Comparison of ENCODE assay signal across 1 cellular context in the genomic region with DNA sequence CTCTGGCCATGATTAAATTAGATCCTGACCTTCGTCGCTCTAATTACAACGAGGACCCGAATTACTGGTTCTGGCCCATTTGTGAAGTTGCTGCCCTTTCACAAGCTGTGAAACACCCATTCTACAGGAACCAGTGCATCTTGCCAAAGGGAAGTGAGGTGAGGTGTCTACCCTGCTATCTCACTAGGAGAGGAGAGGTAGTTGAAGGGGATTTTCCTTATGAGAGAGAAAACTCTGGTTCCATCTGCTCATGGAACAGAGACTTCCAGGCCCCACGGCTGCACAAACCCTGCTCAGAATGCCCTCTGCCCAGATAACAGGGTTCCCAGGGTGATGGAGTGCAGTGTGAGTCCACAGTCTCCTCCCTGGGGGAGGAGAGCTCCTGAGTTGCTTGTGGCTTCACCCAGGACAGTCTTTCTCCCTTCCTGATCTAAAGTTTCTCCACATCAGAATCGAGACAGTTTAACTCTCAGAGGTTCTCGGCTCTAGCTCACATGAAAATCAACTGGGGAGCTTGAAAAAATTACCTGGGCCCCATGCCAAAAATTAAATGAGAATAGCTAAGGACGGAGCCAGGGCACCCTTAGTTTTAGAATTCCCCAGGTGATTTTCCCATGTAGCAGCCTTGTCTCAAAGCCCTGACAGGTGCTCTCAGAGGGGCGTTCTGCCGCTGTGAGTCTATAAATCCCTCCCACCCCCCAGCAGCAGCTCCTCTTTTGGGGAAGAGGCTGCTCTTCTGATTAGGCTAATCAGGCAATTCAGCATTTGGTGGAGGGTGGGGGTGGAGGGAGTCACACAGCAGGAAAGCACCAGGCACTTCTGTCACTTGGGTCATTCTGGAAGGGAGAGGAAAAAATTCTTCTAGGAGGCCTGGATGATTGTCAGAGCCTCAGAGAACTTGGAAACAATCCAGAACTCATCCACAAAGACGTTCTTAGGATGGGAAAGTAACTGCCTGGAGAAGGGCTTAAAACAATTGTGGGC.
TF ChIP-seq lines count a peak whose summit lies in the region.

No MANE protein-coding gene starts in this region.

TF ChIP-seq in GM12878, 131 proteins besides CTCF, POLR2A, EP300 and RAD21 (continued from another document):
- TF ChIP-seq ESRRA (IDR thresholded peaks at IDR 0.05; ENCODE audit: low read length) (no peak), SMARCA5 (IDR thresholded peaks at IDR 0.05) (0 out of 2 replicates have a peak, but pooled peaks have one; percentile 40), TARDBP (IDR thresholded peaks at IDR 0.05; ENCODE audit: borderline replicate concordance) (no peak), GATAD2B (conservative IDR thresholded peaks at IDR 0.05; ENCODE audit: low read depth) (no peak), BCL11A (IDR thresholded peaks at IDR 0.05; ENCODE audit: low read depth, low read length) (no peak), SRF (IDR thresholded peaks at IDR 0.05; ENCODE audit: low read depth in 2 of 2, low read length in 2 of 2) (0 out of 4 replicates have a peak, but pooled peaks of 1 of the 2 experiments have one; percentile 36), CREM (IDR thresholded peaks at IDR 0.05; ENCODE audit: low read depth) (no peak), POLR2AphosphoS5 (IDR thresholded peaks at IDR 0.05; ENCODE audit: low read length) (peak; percentile 22; the same call in 1 of the 2 replicates), RB1 (IDR thresholded peaks at IDR 0.05; ENCODE audit: borderline replicate concordance) (no peak), PAX8 (IDR thresholded peaks at IDR 0.05) (no peak), ZNF384 (IDR thresholded peaks at IDR 0.05; ENCODE audit: borderline replicate concordance, low read depth, low read length) (no peak), TCF12 (IDR thresholded peaks at IDR 0.05; ENCODE audit: low read depth, low read length) (no peak), SIX5 (IDR thresholded peaks at IDR 0.05; ENCODE audit: low read depth, low read length, severe bottlenecking) (no peak), MEF2B (IDR thresholded peaks at IDR 0.05; ENCODE audit: partially characterized antibody, poor library complexity, severe bottlenecking) (peak; percentile 72), NBN (IDR thresholded peaks at IDR 0.05) (no peak), HDAC2 (IDR thresholded peaks at IDR 0.05) (no peak), POU2F2 (IDR thresholded peaks at IDR 0.05; ENCODE audit: borderline replicate concordance, low read depth, low read length) (no peak), ASH2L (IDR thresholded peaks at IDR 0.05; ENCODE audit: borderline replicate concordance, low read depth) (no peak), MYB (IDR thresholded peaks at IDR 0.05; ENCODE audit: borderline replicate concordance, low read depth, low read length) (no peak), NFIC (IDR thresholded peaks at IDR 0.05; ENCODE audit: low read depth, low read length) (no peak), NR2C2 (IDR thresholded peaks at IDR 0.05; ENCODE audit: borderline replicate concordance, control insufficient read depth, insufficient read length, low read depth) (no peak), FOXK2 (IDR thresholded peaks at IDR 0.05) (no peak), BMI1 (IDR thresholded peaks at IDR 0.05; ENCODE audit: borderline replicate concordance) (no peak), CBX3 (IDR thresholded peaks at IDR 0.05; ENCODE audit: borderline replicate concordance, low read depth) (no peak), SUZ12 (IDR thresholded peaks at IDR 0.05; ENCODE audit: unreplicated experiment) (no peak), ZNF207 (IDR thresholded peaks at IDR 0.05; ENCODE audit: borderline replicate concordance) (no peak), TCF3 (IDR thresholded peaks at IDR 0.05; ENCODE audit: borderline replicate concordance, insufficient read depth, low read depth, low read length) (no peak), NFYA (IDR thresholded peaks at IDR 0.05; ENCODE audit: borderline replicate concordance, low read depth, low read length) (no peak), MTA2 (IDR thresholded peaks at IDR 0.05; ENCODE audit: low read depth) (peak; percentile 34; the same call in 1 of the 2 replicates), EGR1 (IDR thresholded peaks at IDR 0.05; ENCODE audit: borderline replicate concordance in 1 of 2, low read depth in 2 of 2, low read length in 2 of 2) (no peak), NFXL1 (IDR thresholded peaks at IDR 0.05; ENCODE audit: borderline replicate concordance) (no peak), PAX5 (IDR thresholded peaks at IDR 0.05; ENCODE audit: borderline replicate concordance, low read depth, low read length) (no peak), DPF2 (IDR thresholded peaks at IDR 0.05) (0 out of 2 replicates have a peak, but pooled peaks have one; percentile 2), CBX5 (IDR thresholded peaks at IDR 0.05; ENCODE audit: low read depth) (no peak), ZNF274 (IDR thresholded peaks at IDR 0.05; ENCODE audit: insufficient read depth, insufficient read length) (no peak), SREBF1 (IDR thresholded peaks at IDR 0.05; ENCODE audit: low read length) (no peak), NRF1 (conservative IDR thresholded peaks at IDR 0.05; ENCODE audit: low read depth, low read length) (no peak), ATF7 (IDR thresholded peaks at IDR 0.05; ENCODE audit: low read depth) (no peak), YY1 (IDR thresholded peaks at IDR 0.05; ENCODE audit: low read depth, low read length) (no peak), SMC3 (IDR thresholded peaks at IDR 0.05; ENCODE audit: borderline replicate concordance, low read length) (no peak), STAT1 (conservative IDR thresholded peaks at IDR 0.05) (no peak)
- TF ChIP-seq, protein P1, sequence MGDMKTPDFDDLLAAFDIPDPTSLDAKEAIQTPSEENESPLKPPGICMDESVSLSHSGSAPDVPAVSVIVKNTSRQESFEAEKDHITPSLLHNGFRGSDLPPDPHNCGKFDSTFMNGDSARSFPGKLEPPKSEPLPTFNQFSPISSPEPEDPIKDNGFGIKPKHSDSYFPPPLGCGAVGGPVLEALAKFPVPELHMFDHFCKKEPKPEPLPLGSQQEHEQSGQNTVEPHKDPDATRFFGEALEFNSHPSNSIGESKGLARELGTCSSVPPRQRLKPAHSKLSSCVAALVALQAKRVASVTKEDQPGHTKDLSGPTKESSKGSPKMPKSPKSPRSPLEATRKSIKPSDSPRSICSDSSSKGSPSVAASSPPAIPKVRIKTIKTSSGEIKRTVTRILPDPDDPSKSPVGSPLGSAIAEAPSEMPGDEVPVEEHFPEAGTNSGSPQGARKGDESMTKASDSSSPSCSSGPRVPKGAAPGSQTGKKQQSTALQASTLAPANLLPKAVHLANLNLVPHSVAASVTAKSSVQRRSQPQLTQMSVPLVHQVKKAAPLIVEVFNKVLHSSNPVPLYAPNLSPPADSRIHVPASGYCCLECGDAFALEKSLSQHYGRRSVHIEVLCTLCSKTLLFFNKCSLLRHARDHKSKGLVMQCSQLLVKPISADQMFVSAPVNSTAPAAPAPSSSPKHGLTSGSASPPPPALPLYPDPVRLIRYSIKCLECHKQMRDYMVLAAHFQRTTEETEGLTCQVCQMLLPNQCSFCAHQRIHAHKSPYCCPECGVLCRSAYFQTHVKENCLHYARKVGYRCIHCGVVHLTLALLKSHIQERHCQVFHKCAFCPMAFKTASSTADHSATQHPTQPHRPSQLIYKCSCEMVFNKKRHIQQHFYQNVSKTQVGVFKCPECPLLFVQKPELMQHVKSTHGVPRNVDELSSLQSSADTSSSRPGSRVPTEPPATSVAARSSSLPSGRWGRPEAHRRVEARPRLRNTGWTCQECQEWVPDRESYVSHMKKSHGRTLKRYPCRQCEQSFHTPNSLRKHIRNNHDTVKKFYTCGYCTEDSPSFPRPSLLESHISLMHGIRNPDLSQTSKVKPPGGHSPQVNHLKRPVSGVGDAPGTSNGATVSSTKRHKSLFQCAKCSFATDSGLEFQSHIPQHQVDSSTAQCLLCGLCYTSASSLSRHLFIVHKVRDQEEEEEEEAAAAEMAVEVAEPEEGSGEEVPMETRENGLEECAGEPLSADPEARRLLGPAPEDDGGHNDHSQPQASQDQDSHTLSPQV (IDR thresholded peaks at IDR 0.05): no peak
- TF ChIP-seq, protein P2, sequence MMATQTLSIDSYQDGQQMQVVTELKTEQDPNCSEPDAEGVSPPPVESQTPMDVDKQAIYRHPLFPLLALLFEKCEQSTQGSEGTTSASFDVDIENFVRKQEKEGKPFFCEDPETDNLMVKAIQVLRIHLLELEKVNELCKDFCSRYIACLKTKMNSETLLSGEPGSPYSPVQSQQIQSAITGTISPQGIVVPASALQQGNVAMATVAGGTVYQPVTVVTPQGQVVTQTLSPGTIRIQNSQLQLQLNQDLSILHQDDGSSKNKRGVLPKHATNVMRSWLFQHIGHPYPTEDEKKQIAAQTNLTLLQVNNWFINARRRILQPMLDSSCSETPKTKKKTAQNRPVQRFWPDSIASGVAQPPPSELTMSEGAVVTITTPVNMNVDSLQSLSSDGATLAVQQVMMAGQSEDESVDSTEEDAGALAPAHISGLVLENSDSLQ (IDR thresholded peaks at IDR 0.05): 0 out of 2 replicates have a peak, but pooled peaks have one; percentile 20
- TF ChIP-seq, protein P3, sequence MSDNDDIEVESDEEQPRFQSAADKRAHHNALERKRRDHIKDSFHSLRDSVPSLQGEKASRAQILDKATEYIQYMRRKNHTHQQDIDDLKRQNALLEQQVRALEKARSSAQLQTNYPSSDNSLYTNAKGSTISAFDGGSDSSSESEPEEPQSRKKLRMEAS (IDR thresholded peaks at IDR 0.05; ENCODE audit: low read depth, low read length): no peak
- TF ChIP-seq, protein P4, sequence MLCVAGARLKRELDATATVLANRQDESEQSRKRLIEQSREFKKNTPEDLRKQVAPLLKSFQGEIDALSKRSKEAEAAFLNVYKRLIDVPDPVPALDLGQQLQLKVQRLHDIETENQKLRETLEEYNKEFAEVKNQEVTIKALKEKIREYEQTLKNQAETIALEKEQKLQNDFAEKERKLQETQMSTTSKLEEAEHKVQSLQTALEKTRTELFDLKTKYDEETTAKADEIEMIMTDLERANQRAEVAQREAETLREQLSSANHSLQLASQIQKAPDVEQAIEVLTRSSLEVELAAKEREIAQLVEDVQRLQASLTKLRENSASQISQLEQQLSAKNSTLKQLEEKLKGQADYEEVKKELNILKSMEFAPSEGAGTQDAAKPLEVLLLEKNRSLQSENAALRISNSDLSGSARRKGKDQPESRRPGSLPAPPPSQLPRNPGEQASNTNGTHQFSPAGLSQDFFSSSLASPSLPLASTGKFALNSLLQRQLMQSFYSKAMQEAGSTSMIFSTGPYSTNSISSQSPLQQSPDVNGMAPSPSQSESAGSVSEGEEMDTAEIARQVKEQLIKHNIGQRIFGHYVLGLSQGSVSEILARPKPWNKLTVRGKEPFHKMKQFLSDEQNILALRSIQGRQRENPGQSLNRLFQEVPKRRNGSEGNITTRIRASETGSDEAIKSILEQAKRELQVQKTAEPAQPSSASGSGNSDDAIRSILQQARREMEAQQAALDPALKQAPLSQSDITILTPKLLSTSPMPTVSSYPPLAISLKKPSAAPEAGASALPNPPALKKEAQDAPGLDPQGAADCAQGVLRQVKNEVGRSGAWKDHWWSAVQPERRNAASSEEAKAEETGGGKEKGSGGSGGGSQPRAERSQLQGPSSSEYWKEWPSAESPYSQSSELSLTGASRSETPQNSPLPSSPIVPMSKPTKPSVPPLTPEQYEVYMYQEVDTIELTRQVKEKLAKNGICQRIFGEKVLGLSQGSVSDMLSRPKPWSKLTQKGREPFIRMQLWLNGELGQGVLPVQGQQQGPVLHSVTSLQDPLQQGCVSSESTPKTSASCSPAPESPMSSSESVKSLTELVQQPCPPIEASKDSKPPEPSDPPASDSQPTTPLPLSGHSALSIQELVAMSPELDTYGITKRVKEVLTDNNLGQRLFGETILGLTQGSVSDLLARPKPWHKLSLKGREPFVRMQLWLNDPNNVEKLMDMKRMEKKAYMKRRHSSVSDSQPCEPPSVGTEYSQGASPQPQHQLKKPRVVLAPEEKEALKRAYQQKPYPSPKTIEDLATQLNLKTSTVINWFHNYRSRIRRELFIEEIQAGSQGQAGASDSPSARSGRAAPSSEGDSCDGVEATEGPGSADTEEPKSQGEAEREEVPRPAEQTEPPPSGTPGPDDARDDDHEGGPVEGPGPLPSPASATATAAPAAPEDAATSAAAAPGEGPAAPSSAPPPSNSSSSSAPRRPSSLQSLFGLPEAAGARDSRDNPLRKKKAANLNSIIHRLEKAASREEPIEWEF (IDR thresholded peaks at IDR 0.05; ENCODE audit: insufficient replicate concordance, low read depth, low read length): no peak
- TF ChIP-seq, protein P5, sequence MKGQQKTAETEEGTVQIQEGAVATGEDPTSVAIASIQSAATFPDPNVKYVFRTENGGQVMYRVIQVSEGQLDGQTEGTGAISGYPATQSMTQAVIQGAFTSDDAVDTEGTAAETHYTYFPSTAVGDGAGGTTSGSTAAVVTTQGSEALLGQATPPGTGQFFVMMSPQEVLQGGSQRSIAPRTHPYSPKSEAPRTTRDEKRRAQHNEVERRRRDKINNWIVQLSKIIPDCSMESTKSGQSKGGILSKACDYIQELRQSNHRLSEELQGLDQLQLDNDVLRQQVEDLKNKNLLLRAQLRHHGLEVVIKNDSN (IDR thresholded peaks at IDR 0.05; ENCODE audit: borderline replicate concordance, extremely low read length, insufficient read depth, low read depth, low read length): no peak
- TF ChIP-seq, protein P6, sequence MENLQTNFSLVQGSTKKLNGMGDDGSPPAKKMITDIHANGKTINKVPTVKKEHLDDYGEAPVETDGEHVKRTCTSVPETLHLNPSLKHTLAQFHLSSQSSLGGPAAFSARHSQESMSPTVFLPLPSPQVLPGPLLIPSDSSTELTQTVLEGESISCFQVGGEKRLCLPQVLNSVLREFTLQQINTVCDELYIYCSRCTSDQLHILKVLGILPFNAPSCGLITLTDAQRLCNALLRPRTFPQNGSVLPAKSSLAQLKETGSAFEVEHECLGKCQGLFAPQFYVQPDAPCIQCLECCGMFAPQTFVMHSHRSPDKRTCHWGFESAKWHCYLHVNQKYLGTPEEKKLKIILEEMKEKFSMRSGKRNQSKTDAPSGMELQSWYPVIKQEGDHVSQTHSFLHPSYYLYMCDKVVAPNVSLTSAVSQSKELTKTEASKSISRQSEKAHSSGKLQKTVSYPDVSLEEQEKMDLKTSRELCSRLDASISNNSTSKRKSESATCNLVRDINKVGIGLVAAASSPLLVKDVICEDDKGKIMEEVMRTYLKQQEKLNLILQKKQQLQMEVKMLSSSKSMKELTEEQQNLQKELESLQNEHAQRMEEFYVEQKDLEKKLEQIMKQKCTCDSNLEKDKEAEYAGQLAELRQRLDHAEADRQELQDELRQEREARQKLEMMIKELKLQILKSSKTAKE (IDR thresholded peaks at IDR 0.05; ENCODE audit: low read depth, poor library complexity, severe bottlenecking): peak; percentile 48
- TF ChIP-seq, protein P7, sequence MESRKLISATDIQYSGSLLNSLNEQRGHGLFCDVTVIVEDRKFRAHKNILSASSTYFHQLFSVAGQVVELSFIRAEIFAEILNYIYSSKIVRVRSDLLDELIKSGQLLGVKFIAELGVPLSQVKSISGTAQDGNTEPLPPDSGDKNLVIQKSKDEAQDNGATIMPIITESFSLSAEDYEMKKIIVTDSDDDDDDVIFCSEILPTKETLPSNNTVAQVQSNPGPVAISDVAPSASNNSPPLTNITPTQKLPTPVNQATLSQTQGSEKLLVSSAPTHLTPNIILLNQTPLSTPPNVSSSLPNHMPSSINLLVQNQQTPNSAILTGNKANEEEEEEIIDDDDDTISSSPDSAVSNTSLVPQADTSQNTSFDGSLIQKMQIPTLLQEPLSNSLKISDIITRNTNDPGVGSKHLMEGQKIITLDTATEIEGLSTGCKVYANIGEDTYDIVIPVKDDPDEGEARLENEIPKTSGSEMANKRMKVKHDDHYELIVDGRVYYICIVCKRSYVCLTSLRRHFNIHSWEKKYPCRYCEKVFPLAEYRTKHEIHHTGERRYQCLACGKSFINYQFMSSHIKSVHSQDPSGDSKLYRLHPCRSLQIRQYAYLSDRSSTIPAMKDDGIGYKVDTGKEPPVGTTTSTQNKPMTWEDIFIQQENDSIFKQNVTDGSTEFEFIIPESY (IDR thresholded peaks at IDR 0.05): no peak
